23 cellular contexts compared by ENCODE assay signal in genomic region chr5:180341595-180341994, GRCh38.
"Had no signal": no experiment of that assay in that cellular context is flagged by ENCODE, and none has a peak within 500 bp of the region (broad histone marks: within the 10 kb centered on the region; RNA-seq: fewer than 3 reads in every experiment).

No MANE protein-coding gene starts in this region.

- H3K27me3 ChIP-seq: pancreas, suprapubic skin, thyroid gland, upper lobe of left lung, uterus had no signal

- H3K27ac Mint-ChIP-seq: mesothelial cell of epicardium; natural killer cell; progenitor cell of endocrine pancreas; stimulated activated effector memory CD8-positive, alpha-beta T cell treated with anti-CD3 and anti-CD28 coated beads, Interleukin-12 subunit alpha, Interleukin-12 subunit beta, amount 100 ng/mL, for 72 hours had no signal

- H3K36me3 Mint-ChIP-seq: mesothelial cell of epicardium; natural killer cell; stimulated activated effector memory CD8-positive, alpha-beta T cell treated with anti-CD3 and anti-CD28 coated beads, Interleukin-12 subunit alpha, Interleukin-12 subunit beta, amount 100 ng/mL, for 72 hours had no signal

- H3K4me3 ChIP-seq: coronary artery, heart right ventricle, pancreas, suprapubic skin, thyroid gland, upper lobe of left lung, uterus had no signal

- H3K9me3 Mint-ChIP-seq: mesothelial cell of epicardium; natural killer cell; neural crest cell; stimulated activated effector memory CD8-positive, alpha-beta T cell treated with anti-CD3 and anti-CD28 coated beads, Interleukin-12 subunit alpha, Interleukin-12 subunit beta, amount 100 ng/mL, for 72 hours had no signal

- ATAC-seq: heart right ventricle; left lobe of liver; natural killer cell; pancreas; right cardiac atrium; stimulated activated effector memory CD8-positive, alpha-beta T cell treated with anti-CD3 and anti-CD28 coated beads, Interleukin-12 subunit alpha, Interleukin-12 subunit beta, amount 100 ng/mL, for 72 hours; stimulated activated naive CD8-positive, alpha-beta T cell treated with anti-CD3 and anti-CD28 coated beads, Interleukin-15, Interleukin-2, amounts not matched to agents 100 U/mL and 50 U/mL, for 24 hours had no signal

- FAIRE-seq: islet of Langerhans, pancreas, small intestine had no signal

- H3K4me1 ChIP-seq: pancreas had no signal

- H3K4me3 Mint-ChIP-seq: mesothelial cell of epicardium; natural killer cell; neural crest cell; stimulated activated effector memory CD8-positive, alpha-beta T cell treated with anti-CD3 and anti-CD28 coated beads, Interleukin-12 subunit alpha, Interleukin-12 subunit beta, amount 100 ng/mL, for 72 hours had no signal

- H3K27ac ChIP-seq: coronary artery, heart right ventricle, pancreas, suprapubic skin, thyroid gland, upper lobe of left lung, uterus had no signal

- H3K9me3 ChIP-seq: heart right ventricle, pancreas, suprapubic skin, thyroid gland, upper lobe of left lung, uterus had no signal

- H3K4me1 Mint-ChIP-seq: natural killer cell had no signal

- DNase-seq: effector CD4-positive, alpha-beta T cell; foreskin melanocyte; heart right ventricle; hypothalamus; mammary epithelial cell; natural killer cell; small intestine; stimulated activated CD4-positive, alpha-beta T cell treated with anti-CD3 and anti-CD28 coated beads, Interleukin-4, amount 100 ng/mL, for 1 hour; stimulated activated CD8-positive, alpha-beta memory T cell treated with anti-CD3 and anti-CD28 coated beads, Interleukin-4, amount 100 ng/mL, for 48 hours; stimulated activated naive CD8-positive, alpha-beta T cell treated with anti-CD3 and anti-CD28 coated beads, Interleukin-15, Interleukin-2, amounts not matched to agents 100 U/mL and 50 U/mL, for 24 hours; thyroid gland; upper lobe of left lung; uterus had no signal

- H3K36me3 ChIP-seq: pancreas, uterus had no signal
